ENCODE assay signal across 1 cellular context in the genomic region with DNA sequence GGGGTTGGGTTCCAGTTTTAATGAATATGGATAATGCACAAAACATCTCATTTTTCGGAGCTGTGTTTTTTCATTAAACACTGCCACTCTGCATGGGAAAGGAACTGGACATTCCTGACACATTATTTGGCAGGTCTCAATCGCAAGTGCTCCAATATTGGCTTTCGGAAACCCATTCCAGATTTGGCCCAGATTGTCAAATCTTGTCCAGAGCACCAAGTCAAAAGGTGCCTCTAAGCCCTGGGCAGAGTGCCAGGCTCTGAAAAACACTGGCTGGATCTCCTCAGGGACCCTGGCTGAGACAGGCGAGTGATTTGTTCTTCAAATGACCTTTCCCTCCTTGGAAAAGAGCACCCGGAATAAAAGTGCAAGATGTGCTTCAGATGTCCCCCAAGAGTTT.
TF ChIP-seq lines count a peak whose summit lies in the region.

No MANE protein-coding gene starts in this region.

TF ChIP-seq in IMR-90, 13 proteins besides CTCF, POLR2A, EP300 and RAD21:
- TF ChIP-seq MXI1 (IDR thresholded peaks at IDR 0.05; ENCODE audit: borderline replicate concordance, low read depth, low read length), result no peak
- no peak for TF ChIP-seq NFE2L2 (IDR thresholded peaks at IDR 0.05; ENCODE audit: low read depth, low read length)
- TF ChIP-seq MAFK (IDR thresholded peaks at IDR 0.05; ENCODE audit: low read depth, low read length), result no peak
- TF ChIP-seq CEBPB (IDR thresholded peaks at IDR 0.05; ENCODE audit: low read depth, low read length), result no peak
- TF ChIP-seq SMC3 (IDR thresholded peaks at IDR 0.05; ENCODE audit: low read depth, low read length), result no peak
- TF ChIP-seq RFX5 (IDR thresholded peaks at IDR 0.05; ENCODE audit: low read depth, low read length), result no peak
- no peak for TF ChIP-seq BHLHE40 (IDR thresholded peaks at IDR 0.05; ENCODE audit: low read depth, low read length)
- TF ChIP-seq, protein P1, sequence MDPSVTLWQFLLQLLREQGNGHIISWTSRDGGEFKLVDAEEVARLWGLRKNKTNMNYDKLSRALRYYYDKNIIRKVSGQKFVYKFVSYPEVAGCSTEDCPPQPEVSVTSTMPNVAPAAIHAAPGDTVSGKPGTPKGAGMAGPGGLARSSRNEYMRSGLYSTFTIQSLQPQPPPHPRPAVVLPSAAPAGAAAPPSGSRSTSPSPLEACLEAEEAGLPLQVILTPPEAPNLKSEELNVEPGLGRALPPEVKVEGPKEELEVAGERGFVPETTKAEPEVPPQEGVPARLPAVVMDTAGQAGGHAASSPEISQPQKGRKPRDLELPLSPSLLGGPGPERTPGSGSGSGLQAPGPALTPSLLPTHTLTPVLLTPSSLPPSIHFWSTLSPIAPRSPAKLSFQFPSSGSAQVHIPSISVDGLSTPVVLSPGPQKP (IDR thresholded peaks at IDR 0.05; ENCODE audit: borderline replicate concordance, low read depth, low read length), result no peak
- no peak for TF ChIP-seq CHD1 (IDR thresholded peaks at IDR 0.05; ENCODE audit: low read depth, low read length)
- TF ChIP-seq, protein P2, sequence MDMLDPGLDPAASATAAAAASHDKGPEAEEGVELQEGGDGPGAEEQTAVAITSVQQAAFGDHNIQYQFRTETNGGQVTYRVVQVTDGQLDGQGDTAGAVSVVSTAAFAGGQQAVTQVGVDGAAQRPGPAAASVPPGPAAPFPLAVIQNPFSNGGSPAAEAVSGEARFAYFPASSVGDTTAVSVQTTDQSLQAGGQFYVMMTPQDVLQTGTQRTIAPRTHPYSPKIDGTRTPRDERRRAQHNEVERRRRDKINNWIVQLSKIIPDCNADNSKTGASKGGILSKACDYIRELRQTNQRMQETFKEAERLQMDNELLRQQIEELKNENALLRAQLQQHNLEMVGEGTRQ (IDR thresholded peaks at IDR 0.05; ENCODE audit: low read depth, low read length), result no peak
- no peak for TF ChIP-seq RCOR1 (IDR thresholded peaks at IDR 0.05; ENCODE audit: insufficient replicate concordance, low read length)
- no peak for TF ChIP-seq FOS (IDR thresholded peaks at IDR 0.05; ENCODE audit: low read depth, low read length)
- no peak for TF ChIP-seq MAZ (IDR thresholded peaks at IDR 0.05; ENCODE audit: borderline replicate concordance, low read depth, low read length)
TF ChIP-seq in IMR-90: peak in this region for 0.
